ENCODE assay signal across 26 cellular contexts in genomic region chr5:149315753-149316152, GRCh38.
"Had no signal": no experiment of that assay in that cellular context is flagged by ENCODE, and none has a peak within 500 bp of the region (broad histone marks: within the 10 kb centered on the region; RNA-seq: fewer than 3 reads in every experiment).

No MANE protein-coding gene starts in this region.

- ATAC-seq: esophagus mucosa, gastrocnemius medialis, heart right ventricle, left cardiac atrium, left lung, left ventricle myocardium superior, lower lobe of right lung, mucosa of descending colon had no signal

- H3K36me3 ChIP-seq: left lung had no signal

- DNase-seq: dermis blood vessel endothelial cell; dorsolateral prefrontal cortex; effector CD4-positive, alpha-beta T cell; effector memory CD4-positive, alpha-beta T cell; erythroblast; esophagus squamous epithelium; foreskin fibroblast; foreskin melanocyte; gastrocnemius medialis; glutamatergic neuron; head of caudate nucleus; heart right ventricle; hippocampal formation; left cardiac atrium; left lung; left ventricle myocardium superior; lower lobe of right lung; mesenchymal stem cell; mucosa of descending colon; naive B cell had no signal

- FAIRE-seq: colon, islet of Langerhans, keratinocyte had no signal

- H3K4me3 ChIP-seq: coronary artery, dorsolateral prefrontal cortex, esophagus squamous epithelium, gastrocnemius medialis, heart right ventricle, left lung, lower lobe of right lung, mucosa of descending colon had no signal

- H3K27me3 ChIP-seq: esophagus squamous epithelium, gastrocnemius medialis, heart right ventricle, left lung had no signal

- H3K27ac ChIP-seq: coronary artery, dorsolateral prefrontal cortex, epithelial cell of prostate, esophagus squamous epithelium, left lung, lower lobe of right lung had no signal

- H3K9me3 ChIP-seq: esophagus squamous epithelium, gastrocnemius medialis, heart right ventricle, left lung, lower lobe of right lung, mucosa of descending colon had no signal
